ENCODE assay signal across 9 cellular contexts in the genomic region with DNA sequence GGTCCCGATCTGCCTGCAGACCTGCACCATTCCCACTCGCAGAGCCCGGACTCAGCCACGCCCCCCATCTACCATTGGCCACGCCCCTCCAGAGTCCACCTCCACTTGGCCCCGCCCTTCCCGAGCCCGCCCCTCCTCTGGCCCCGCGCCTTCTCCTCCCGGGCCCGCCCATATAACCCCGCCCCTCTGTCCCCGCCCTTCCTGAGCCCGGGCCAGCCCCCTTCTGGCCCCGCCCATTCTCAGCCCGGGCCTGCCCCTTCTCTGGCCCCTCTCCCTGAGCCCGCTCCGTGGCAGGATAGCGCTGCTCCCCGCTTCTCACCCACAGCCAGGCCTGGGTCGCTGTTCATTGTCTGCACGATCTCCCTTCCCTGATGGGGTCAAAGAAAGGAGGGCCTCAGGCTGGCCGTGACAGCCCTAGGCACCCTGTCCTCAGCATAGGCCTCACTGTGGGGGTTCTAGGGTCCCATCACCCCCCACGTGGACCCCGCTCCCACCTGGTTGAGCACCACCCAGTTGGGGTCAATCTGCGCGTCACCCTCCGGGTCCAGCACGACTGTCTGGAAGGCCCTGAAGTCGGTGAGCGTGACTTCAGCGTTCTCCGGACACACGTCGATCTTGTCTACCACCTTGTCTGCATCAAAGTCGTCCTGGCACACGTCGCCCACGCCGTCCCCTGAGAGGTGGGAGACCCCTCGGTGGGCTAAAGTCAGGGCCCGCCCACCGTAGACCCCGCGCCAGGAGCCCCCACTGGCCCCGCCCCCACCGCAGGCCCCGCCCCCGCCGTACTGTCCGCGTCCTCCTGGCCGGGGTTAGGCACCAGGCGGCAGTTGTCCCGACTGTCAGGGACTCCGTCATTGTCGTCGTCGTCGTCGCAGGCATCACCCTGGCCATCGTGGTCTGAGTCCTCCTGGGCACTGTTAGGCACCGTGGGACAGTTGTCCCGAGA. TPM values are rescaled to one million over a fixed set of nuclear protein-coding genes. Genes with fewer than 3 reads are reported as not detected.
DNase-seq lines count a peak whose midpoint lies in the region; ATAC-seq, FAIRE-seq and TF ChIP-seq lines count a peak whose summit lies in the region.
"Had no signal": no experiment of that assay in that cellular context is flagged by ENCODE, and none has a peak within 500 bp of the region (broad histone marks: within the 10 kb centered on the region; RNA-seq: fewer than 3 reads in every experiment).

No MANE protein-coding gene starts in this region.

- H4K20me1 ChIP-seq in H9 (ENCODE audit: control insufficient read depth, insufficient read depth, insufficient read length), result no peaks in the 10 kb centered on the region

- H4K8ac ChIP-seq in H9 (replicated peaks; ENCODE audit: insufficient read length, low read depth, low read length), result no peak overlapping the region

- H3K4me2 ChIP-seq in H9 (ENCODE audit: insufficient read depth, insufficient read length, low read length), result peak overlapping the region; percentile 64

- H3K14ac ChIP-seq in H9 (ENCODE audit: insufficient read depth, low read length), result no peak overlapping the region; the same call in 1 of the 2 replicates

- no peak overlapping the region for H3K18ac ChIP-seq in H9 (ENCODE audit: insufficient read length, low read depth, low read length)

- no peak overlapping the region; the same call in 1 of the 2 replicates for H2BK15ac ChIP-seq in H9 (ENCODE audit: low read depth, low read length)

- POLR2A ChIA-PET in A673 (lab: Charles Lee; ENCODE audit: low non-redundant PET), result no interaction called here

- BruUV-seq in A673 (replicated peaks; lab: Mats Ljungman, UMichigan), result no TSS peak

- peak overlapping the region in 1 of 2 experiments; percentile 71; a peak in 3 of 5 replicates for H3K4me3 Mint-ChIP-seq in H9
- H3K4me3 Mint-ChIP-seq in activated T-helper 17 cell treated with anti-CD3 and anti-CD28 coated beads, Interleukin-2, amount 50 U/mL, for 72 hours, result peak overlapping the region; percentile 20

- H3K9me3 ChIP-seq in A673 (ENCODE audit: low read depth, low read length, poor library complexity, severe bottlenecking) (no peaks in the 10 kb centered on the region), H9 (ENCODE audit: control insufficient read depth, low read depth, low read length) (no peaks in the 10 kb centered on the region), Peyer's patch (peaks cover 0 to 3% (median 0%) of the 10 kb centered on the region in 4 donors), sigmoid colon (no peaks in the 10 kb centered on the region)

- no peak overlapping the region for H3K4ac ChIP-seq in H9 (ENCODE audit: low read depth, low read length)

- TF ChIP-seq CTCF in A673 (conservative IDR thresholded peaks at IDR 0.05; ENCODE audit: low read depth, low read length), result no peak
- no peak for TF ChIP-seq CTCF in H9 (conservative IDR thresholded peaks at IDR 0.05)
- no peak for TF ChIP-seq CTCF in Peyer's patch (IDR thresholded peaks at IDR 0.05)
- TF ChIP-seq CTCF in sigmoid colon (IDR thresholded peaks at IDR 0.05), result no peak

- peaks cover 100% of the 10 kb centered on the region for H3K27me3 Mint-ChIP-seq in H9 (ENCODE audit: low read depth)
- H3K27me3 Mint-ChIP-seq in activated T-helper 17 cell treated with anti-CD3 and anti-CD28 coated beads, Interleukin-2, amount 50 U/mL, for 72 hours, result peaks cover 35% of the 10 kb centered on the region

- DNase-seq in A673 (ENCODE audit: low spot score) (peak; percentile 90), H9 (peak; percentile 89), Peyer's patch (peak; percentile 55 to 88 (median 87)), frontal cortex (ENCODE audit: low spot score in 2 of 2) (peak; percentile 65 to 86), sigmoid colon (peak; percentile 83), cerebellar nuclear complex (lab: John Stamatoyannopoulos, UW) (no peak)

- H3K23me2 ChIP-seq in H9 (ENCODE audit: insufficient read length, low read depth, low read length, poor library complexity, severe bottlenecking), result peaks cover 20% of the 10 kb centered on the region

- peaks cover 19 to 35% of the 10 kb centered on the region in 2 experiments for H3K4me1 Mint-ChIP-seq in H9
- peaks cover 10% of the 10 kb centered on the region for H3K4me1 Mint-ChIP-seq in activated T-helper 17 cell treated with anti-CD3 and anti-CD28 coated beads, Interleukin-2, amount 50 U/mL, for 72 hours

- no peak overlapping the region for H3K56ac ChIP-seq in H9 (ENCODE audit: insufficient read length, low read depth, low read length)

- peak overlapping the region; percentile 32 for H3K4me3 ChIP-seq in A673 (ENCODE audit: low read depth, low read length, poor library complexity, severe bottlenecking)
- H3K4me3 ChIP-seq in Peyer's patch, result peak overlapping the region in 2 of 4 donors; percentile 5 to 18
- peak overlapping the region in 2 of 4 donors; percentile 16 to 18 for H3K4me3 ChIP-seq in sigmoid colon

- no peak overlapping the region for H4K91ac ChIP-seq in H9 (ENCODE audit: insufficient read length, low read depth, low read length)

- peaks cover 0 to 11% of the 10 kb centered on the region in 2 experiments; a peak in 3 of 5 replicates for H3K9me3 Mint-ChIP-seq in H9
- H3K9me3 Mint-ChIP-seq in activated T-helper 17 cell treated with anti-CD3 and anti-CD28 coated beads, Interleukin-2, amount 50 U/mL, for 72 hours, result no peaks in the 10 kb centered on the region

- ATAC-seq in activated T-helper 17 cell treated with anti-CD3 and anti-CD28 coated beads, Interleukin-2, amount 50 U/mL, for 72 hours (replicated peaks), result peak; percentile 80
- no peak for ATAC-seq in HG03095 (IDR thresholded peaks at IDR 0.05; ENCODE audit: unreplicated experiment)

- H3K27ac Mint-ChIP-seq in H9, result no peak overlapping the region
- no peak overlapping the region for H3K27ac Mint-ChIP-seq in activated T-helper 17 cell treated with anti-CD3 and anti-CD28 coated beads, Interleukin-2, amount 50 U/mL, for 72 hours

- H2AK5ac ChIP-seq in H9 (ENCODE audit: insufficient read length, low read length), result no peak overlapping the region

- H2BK120ac ChIP-seq in H9 (ENCODE audit: low read depth, low read length, poor library complexity, severe bottlenecking), result no peak overlapping the region

- no peaks in the 10 kb centered on the region; a peak in 2 of 7 replicates for H3K36me3 Mint-ChIP-seq in H9 (ENCODE audit: insufficient read depth in 1 of 3, low read depth in 3 of 3)
- H3K36me3 Mint-ChIP-seq in activated T-helper 17 cell treated with anti-CD3 and anti-CD28 coated beads, Interleukin-2, amount 50 U/mL, for 72 hours (ENCODE audit: low read depth), result peaks cover 13% of the 10 kb centered on the region

- TF ChIP-seq EP300 in sigmoid colon (IDR thresholded peaks at IDR 0.05), result no peak

- no peak for FAIRE-seq in frontal cortex (lab: Jason Lieb, UNC)
- FAIRE-seq: endometrium had no signal

- no peak overlapping the region for H2BK12ac ChIP-seq in H9 (ENCODE audit: insufficient read length, low read depth, low read length)

- no peak overlapping the region for H2BK5ac ChIP-seq in H9 (ENCODE audit: insufficient read length, low read length)

- no peak overlapping the region for H3K9ac ChIP-seq in H9 (ENCODE audit: extremely low read depth, insufficient read length, low read length)

- no peak overlapping the region for H2AFZ ChIP-seq in H9 (ENCODE audit: low read length)

- intact Hi-C loops in A673 (cut with micrococcal nuclease; ENCODE audit: unreplicated experiment) (no loop called here), sigmoid colon (cut with DNase I) (no loop called here)

- H3K36me3 ChIP-seq in A673 (ENCODE audit: insufficient read depth, low read length, poor library complexity, severe bottlenecking) (no peaks in the 10 kb centered on the region), Peyer's patch (no peaks in the 10 kb centered on the region), sigmoid colon (no peaks in the 10 kb centered on the region)

- no peaks in the 10 kb centered on the region for H3K79me2 ChIP-seq in H9 (ENCODE audit: insufficient read depth, low read length)

- TF ChIP-seq POLR2A in Peyer's patch (IDR thresholded peaks at IDR 0.05) (no peak), sigmoid colon (IDR thresholded peaks at IDR 0.05) (no peak)

- H2BK20ac ChIP-seq in H9 (ENCODE audit: low read depth, low read length, poor library complexity, severe bottlenecking), result no peak overlapping the region

- H3K27me3 ChIP-seq in A673 (replicated peaks; ENCODE audit: insufficient read depth, low read depth, low read length, poor library complexity), result peaks cover 20% of the 10 kb centered on the region
- H3K27me3 ChIP-seq in H9 (ENCODE audit: insufficient read depth, low read length), result peaks cover 68% of the 10 kb centered on the region
- H3K27me3 ChIP-seq in Peyer's patch, result peaks cover 0 to 37% of the 10 kb centered on the region in 2 donors
- peaks cover 43 to 60% (median 57%) of the 10 kb centered on the region in 3 donors for H3K27me3 ChIP-seq in sigmoid colon

- WGBS in H9 (ENCODE audit: extremely low coverage, insufficient read length, low lambda C conversion rate), result no CpG with 5 or more reads among the region's 65 CpGs
- 8 to 11% methylated on average over 65 of the region's 65 CpGs for WGBS in sigmoid colon, 2 donors

- no peak overlapping the region for H3K23ac ChIP-seq in H9 (ENCODE audit: insufficient read length, low read depth, low read length)

- CTCF ChIA-PET in A673 (lab: Charles Lee), result interaction anchor here (0.7 kb wide), 1 partner anchor 57 kb away, joined by 3 read pairs; no protein-coding TSS in a partner anchor

- H3K27ac ChIP-seq in A673 (ENCODE audit: low read depth, low read length, poor library complexity, severe bottlenecking), result no peak overlapping the region
- no peak overlapping the region for H3K27ac ChIP-seq in H9 (ENCODE audit: insufficient read length, low read depth, low read length)
- H3K27ac ChIP-seq in Peyer's patch, result no peak overlapping the region
- no peak overlapping the region for H3K27ac ChIP-seq in sigmoid colon

- no peak overlapping the region for H4K5ac ChIP-seq in H9 (ENCODE audit: insufficient read length, low read depth, low read length)

- H3K4me1 ChIP-seq in A673 (ENCODE audit: insufficient read depth, low read length, poor library complexity, severe bottlenecking) (peaks cover 14% of the 10 kb centered on the region), H9 (ENCODE audit: insufficient read depth, low read length) (no peaks in the 10 kb centered on the region), Peyer's patch (peaks cover 0 to 44% (median 24%) of the 10 kb centered on the region in 4 donors), sigmoid colon (peaks cover 0 to 45% (median 41%) of the 10 kb centered on the region in 4 donors)

- H3K79me1 ChIP-seq in H9 (ENCODE audit: insufficient read depth, low read depth, low read length, poor library complexity, severe bottlenecking), result no peaks in the 10 kb centered on the region

- no peak overlapping the region for H3T11ph ChIP-seq in H9 (ENCODE audit: low read length)

RNA-seq across cellular contexts. Expression of a gene that starts 5.7 kb away (rescaled TPM):
- total RNA-seq in A673 (2021) (not detected in 2 replicates), H9 (2021) (0.15 TPM in 1 of 2 replicates, not detected in the other), Peyer's patch (under 1 TPM in 1 of 4 donors, not detected in 3; 0.40 TPM), frontal cortex (not detected), sigmoid colon (1 to 10 TPM in 2 of 4 donors, under 1 TPM in 2; 0.54 to 6.9 (median 1.0) TPM)
- not detected for total RNA-seq in activated T-helper 17 cell treated with anti-CD3 and anti-CD28 coated beads, Interleukin-2, amount 50 U/mL, for 72 hours
- under 1 TPM in 1 of 3 donors, not detected in 2; 0.22 TPM for polyA plus RNA-seq in sigmoid colon

RNA-seq across cellular contexts. Expression of a gene that starts 46.3 kb away (rescaled TPM):
- total RNA-seq in A673 (2021) (78.9 and 83.8 TPM in 2 replicates), H9 (2021) (83.3 and 85.4 TPM in 2 replicates), Peyer's patch (100 to 1,000 TPM in 3 of 4 donors, 10 to 100 TPM in 1; 63.9 to 157 (median 127) TPM), frontal cortex (38.3 TPM), sigmoid colon (10 to 100 TPM; 48.4 to 55.3 (median 49.0) TPM)
- 10 to 100 TPM; 64.9 to 90.1 TPM for total RNA-seq in activated T-helper 17 cell treated with anti-CD3 and anti-CD28 coated beads, Interleukin-2, amount 50 U/mL, for 72 hours
- 10 to 100 TPM; 27.6 to 62.1 (median 31.4) TPM for polyA plus RNA-seq in sigmoid colon

Comparison
In these comparisons a context has a peak if more than half of its experiments do, and no peak if none do; other contexts are left out.
1. DNase-seq: peak in A673 (single experiment), H9 (single experiment), Peyer's patch (3 of 3), frontal cortex (2 of 2) and sigmoid colon (single experiment); none in cerebellar nuclear complex (0 of 2).